In the genomic region with DNA sequence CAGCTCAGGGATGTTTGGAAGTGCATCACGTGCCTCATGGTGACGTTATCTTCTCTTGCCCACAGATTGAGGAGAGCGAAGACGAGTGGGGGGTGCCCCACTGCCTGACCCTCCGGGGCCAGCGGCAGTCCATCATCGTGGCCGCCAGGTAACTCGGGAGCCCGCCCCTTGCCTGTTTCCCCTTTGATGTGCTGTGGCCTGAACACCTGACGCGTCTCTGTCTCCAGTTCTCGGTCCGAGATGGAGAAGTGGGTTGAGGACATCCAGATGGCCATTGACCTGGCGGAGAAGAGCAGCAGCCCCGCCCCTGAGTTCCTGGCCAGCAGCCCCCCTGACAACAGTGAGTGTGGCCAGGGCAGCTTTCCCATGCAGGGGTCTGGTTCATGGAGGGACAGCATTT, we compare ENCODE assay signal across 15 cellular contexts.
A peak's percentile ranks its signal among the peaks of the same experiment; 100 is the strongest.
DNase-seq lines count a peak whose midpoint lies in the region; ATAC-seq and TF ChIP-seq lines count a peak whose summit lies in the region.
"Had no signal": no experiment of that assay in that cellular context is flagged by ENCODE, and none has a peak within 500 bp of the region (broad histone marks: within the 10 kb centered on the region; RNA-seq: fewer than 3 reads in every experiment).

No MANE protein-coding gene starts in this region.

- H3K4me3 ChIP-seq in lower lobe of right lung: no peak overlapping the region
- H3K4me3 ChIP-seq in upper lobe of right lung: no peak overlapping the region

- POLR2A ChIA-PET in activated CD4-positive, alpha-beta T cell treated with anti-CD3 and anti-CD28 coated beads, Interleukin-2, amount 10 ng/mL, durations not matched to agents 7 days and 5 days (lab: Charles Lee): no interaction called here

- intact Hi-C loops in lower lobe of right lung (cut with DNase I) (loop anchor here (10.0 kb wide), 1 partner anchor 215 kb away; no protein-coding TSS in a partner anchor), upper lobe of right lung (cut with DNase I) (loop anchor here (5.0 kb wide), 1 partner anchor 212 kb away; no protein-coding TSS in a partner anchor)

- CTCF ChIA-PET in activated CD4-positive, alpha-beta T cell treated with anti-CD3 and anti-CD28 coated beads, Interleukin-2, amount 10 ng/mL, durations not matched to agents 7 days and 5 days (lab: Charles Lee): no interaction called here

- H3K36me3 Mint-ChIP-seq in activated CD4-positive, alpha-beta T cell treated with anti-CD3 and anti-CD28 coated beads, Interleukin-2, amount 10 ng/mL, durations not matched to agents 7 days and 5 days (ENCODE audit: low read depth): no peaks in the 10 kb centered on the region
- H3K36me3 Mint-ChIP-seq in T-helper 17 cell (ENCODE audit: low read depth) (no peaks in the 10 kb centered on the region), type B pancreatic cell (peaks cover 17% of the 10 kb centered on the region)
- no peaks in the 10 kb centered on the region for H3K36me3 Mint-ChIP-seq in activated naive CD8-positive, alpha-beta T cell treated with anti-CD3 and anti-CD28 coated beads for 36 hours
- H3K36me3 Mint-ChIP-seq: CD14-positive monocyte; CD8-positive, alpha-beta T cell had no signal

- H3K27me3 ChIP-seq in lower lobe of right lung (ENCODE audit: low read depth) (no peaks in the 10 kb centered on the region), upper lobe of right lung (no peaks in the 10 kb centered on the region)

- no peaks in the 10 kb centered on the region for H3K4me1 ChIP-seq in lower lobe of right lung
- no peaks in the 10 kb centered on the region for H3K4me1 ChIP-seq in upper lobe of right lung

- H3K9me3 ChIP-seq in T-helper 17 cell (ENCODE audit: control insufficient read depth, low read length, poor library complexity, severe bottlenecking): no peaks in the 10 kb centered on the region
- H3K9me3 ChIP-seq in lower lobe of right lung: no peaks in the 10 kb centered on the region
- no peaks in the 10 kb centered on the region for H3K9me3 ChIP-seq in upper lobe of right lung

- H3K9me3 Mint-ChIP-seq in activated CD4-positive, alpha-beta T cell treated with anti-CD3 and anti-CD28 coated beads, Interleukin-2, amount 10 ng/mL, durations not matched to agents 7 days and 5 days: no peaks in the 10 kb centered on the region
- no peaks in the 10 kb centered on the region for H3K9me3 Mint-ChIP-seq in type B pancreatic cell
- H3K9me3 Mint-ChIP-seq in activated naive CD8-positive, alpha-beta T cell treated with anti-CD3 and anti-CD28 coated beads for 36 hours: no peaks in the 10 kb centered on the region
- H3K9me3 Mint-ChIP-seq: CD14-positive monocyte; CD8-positive, alpha-beta T cell; HFFc6 had no signal

- H3K4me1 Mint-ChIP-seq in activated CD4-positive, alpha-beta T cell treated with anti-CD3 and anti-CD28 coated beads, Interleukin-2, amount 10 ng/mL, durations not matched to agents 7 days and 5 days: peaks cover 1% of the 10 kb centered on the region
- H3K4me1 Mint-ChIP-seq in T-helper 17 cell (peaks cover 8% of the 10 kb centered on the region), type B pancreatic cell (ENCODE audit: unreplicated experiment) (peaks cover 9% of the 10 kb centered on the region)
- peaks cover 6% of the 10 kb centered on the region for H3K4me1 Mint-ChIP-seq in activated naive CD8-positive, alpha-beta T cell treated with anti-CD3 and anti-CD28 coated beads for 36 hours
- H3K4me1 Mint-ChIP-seq: CD14-positive monocyte had no signal

- DNase-seq in activated CD4-positive, alpha-beta T cell treated with anti-CD3 and anti-CD28 coated beads, Interleukin-2, amount 10 ng/mL, durations not matched to agents 7 days and 5 days: no peak
- DNase-seq in activated CD4-positive, alpha-beta T cell treated with anti-CD3 and anti-CD28 coated beads, Interleukin-2, amount 50 U/mL, for 1 hour: no peak
- DNase-seq in T-helper 17 cell (no peak), lower lobe of right lung (peak; percentile 27), type B pancreatic cell (ENCODE audit: extremely low spot score, unreplicated experiment) (no peak), upper lobe of right lung (no peak)
- DNase-seq in activated naive CD8-positive, alpha-beta T cell treated with anti-CD3 and anti-CD28 coated beads for 36 hours: no peak
- DNase-seq: CD8-positive, alpha-beta T cell; COR-L47; DND-41; GDM1; HCEC 1CT; HFFc6 had no signal

- H3K36me3 ChIP-seq in lower lobe of right lung: peaks cover 64% of the 10 kb centered on the region
- H3K36me3 ChIP-seq in upper lobe of right lung: peaks cover 52% of the 10 kb centered on the region

- TF ChIP-seq CTCF in lower lobe of right lung (IDR thresholded peaks at IDR 0.05) (no peak), type B pancreatic cell (conservative IDR thresholded peaks at IDR 0.05) (no peak), upper lobe of right lung (IDR thresholded peaks at IDR 0.05) (no peak)

- no peaks in the 10 kb centered on the region for H3K27me3 Mint-ChIP-seq in activated CD4-positive, alpha-beta T cell treated with anti-CD3 and anti-CD28 coated beads, Interleukin-2, amount 10 ng/mL, durations not matched to agents 7 days and 5 days
- H3K27me3 Mint-ChIP-seq in T-helper 17 cell: peaks cover 16% of the 10 kb centered on the region
- H3K27me3 Mint-ChIP-seq in type B pancreatic cell: no peaks in the 10 kb centered on the region
- H3K27me3 Mint-ChIP-seq in activated naive CD8-positive, alpha-beta T cell treated with anti-CD3 and anti-CD28 coated beads for 36 hours: no peaks in the 10 kb centered on the region

- no peak for ATAC-seq in T-helper 17 cell
- no peak for ATAC-seq in lower lobe of right lung
- no peak for ATAC-seq in upper lobe of right lung
- ATAC-seq: CD8-positive, alpha-beta T cell had no signal

- peak overlapping the region; percentile 50 for H3K27ac Mint-ChIP-seq in activated CD4-positive, alpha-beta T cell treated with anti-CD3 and anti-CD28 coated beads, Interleukin-2, amount 10 ng/mL, durations not matched to agents 7 days and 5 days
- H3K27ac Mint-ChIP-seq in T-helper 17 cell (peak overlapping the region; percentile 24), type B pancreatic cell (peak overlapping the region; percentile 58)
- H3K27ac Mint-ChIP-seq in activated naive CD8-positive, alpha-beta T cell treated with anti-CD3 and anti-CD28 coated beads for 36 hours: no peak overlapping the region
- H3K27ac Mint-ChIP-seq: CD14-positive monocyte; CD8-positive, alpha-beta T cell; HFFc6 had no signal

- H3K27ac ChIP-seq in lower lobe of right lung: no peak overlapping the region
- no peak overlapping the region for H3K27ac ChIP-seq in upper lobe of right lung
- H3K27ac ChIP-seq: 22Rv1 had no signal

- H3K4me3 Mint-ChIP-seq in activated CD4-positive, alpha-beta T cell treated with anti-CD3 and anti-CD28 coated beads, Interleukin-2, amount 10 ng/mL, durations not matched to agents 7 days and 5 days: no peak overlapping the region
- no peak overlapping the region for H3K4me3 Mint-ChIP-seq in T-helper 17 cell
- no peak overlapping the region for H3K4me3 Mint-ChIP-seq in type B pancreatic cell
- H3K4me3 Mint-ChIP-seq in activated naive CD8-positive, alpha-beta T cell treated with anti-CD3 and anti-CD28 coated beads for 36 hours: no peak overlapping the region
- H3K4me3 Mint-ChIP-seq: CD14-positive monocyte; CD8-positive, alpha-beta T cell; HFFc6 had no signal
